In the genomic region with DNA sequence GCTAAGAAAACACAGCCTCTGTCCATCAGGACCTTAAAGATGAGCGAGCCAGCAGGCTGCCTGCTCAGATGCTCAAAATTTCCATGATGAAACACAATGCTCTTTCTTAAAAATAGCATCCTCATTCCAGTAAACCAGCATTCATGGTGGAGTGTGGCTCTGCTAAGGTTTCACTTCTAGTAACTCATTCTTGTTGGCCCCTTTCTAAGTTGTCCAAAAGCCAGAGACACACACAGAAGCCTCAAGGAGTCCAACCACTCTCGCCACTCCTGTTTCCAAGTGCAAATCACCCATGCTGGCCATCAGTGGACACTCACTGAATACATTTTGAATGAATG, we compare ENCODE assay signal across 9 cellular contexts. TPM values are rescaled to one million over a fixed set of nuclear protein-coding genes. Genes with fewer than 3 reads are reported as not detected.
DNase-seq lines count a peak whose midpoint lies in the region; ATAC-seq and TF ChIP-seq lines count a peak whose summit lies in the region.
"Had no signal": no experiment of that assay in that cellular context is flagged by ENCODE, and none has a peak within 500 bp of the region (broad histone marks: within the 10 kb centered on the region; RNA-seq: fewer than 3 reads in every experiment).

No MANE protein-coding gene starts in this region.

- POLR2A ChIA-PET in naive thymus-derived CD8-positive, alpha-beta T cell (lab: Charles Lee): no interaction called here

- peaks cover 2% of the 10 kb centered on the region for H3K27me3 Mint-ChIP-seq in activated T-helper 2 cell treated with anti-CD3 and anti-CD28 coated beads, Interferon-gamma antibody, Interleukin-2, Interleukin-4, amounts not matched to agents 10 μg/mL and 5 μg/mL and 100 μg/mL, durations not matched to agents 14 hours and 24 hours and 36 hours (ENCODE audit: low read depth)
- peaks cover 0 to 5% (median 0%) of the 10 kb centered on the region in 5 donors for H3K27me3 Mint-ChIP-seq in naive thymus-derived CD8-positive, alpha-beta T cell

- peaks cover 14% of the 10 kb centered on the region for H3K4me1 Mint-ChIP-seq in activated T-helper 2 cell treated with anti-CD3 and anti-CD28 coated beads, Interferon-gamma antibody, Interleukin-2, Interleukin-4, amounts not matched to agents 10 μg/mL and 5 μg/mL and 100 μg/mL, durations not matched to agents 14 hours and 24 hours and 36 hours (ENCODE audit: low read depth)
- H3K4me1 Mint-ChIP-seq in naive thymus-derived CD8-positive, alpha-beta T cell: no peaks in the 10 kb centered on the region

- peak overlapping the region; percentile 82 for H3K4me3 Mint-ChIP-seq in activated T-helper 2 cell treated with anti-CD3 and anti-CD28 coated beads, Interferon-gamma antibody, Interleukin-2, Interleukin-4, amounts not matched to agents 10 μg/mL and 5 μg/mL and 100 μg/mL, durations not matched to agents 14 hours and 24 hours and 36 hours (ENCODE audit: low read depth)
- no peak overlapping the region for H3K4me3 Mint-ChIP-seq in naive thymus-derived CD8-positive, alpha-beta T cell

- no peaks in the 10 kb centered on the region for H3K36me3 ChIP-seq in gastrocnemius medialis

- peaks cover 3% of the 10 kb centered on the region for H3K36me3 Mint-ChIP-seq in activated T-helper 2 cell treated with anti-CD3 and anti-CD28 coated beads, Interferon-gamma antibody, Interleukin-2, Interleukin-4, amounts not matched to agents 10 μg/mL and 5 μg/mL and 100 μg/mL, durations not matched to agents 14 hours and 24 hours and 36 hours (ENCODE audit: low read depth)
- H3K36me3 Mint-ChIP-seq in naive thymus-derived CD8-positive, alpha-beta T cell: no peaks in the 10 kb centered on the region

- H3K27ac ChIP-seq in gastrocnemius medialis: peak overlapping the region; percentile 55 to 70 (median 61)

- peak overlapping the region; percentile 22 to 46 (median 32) for H3K4me3 ChIP-seq in gastrocnemius medialis

- TF ChIP-seq CTCF in gastrocnemius medialis (IDR thresholded peaks at IDR 0.05 in 4 of 5, conservative IDR thresholded peaks at IDR 0.05 in 1 of 5): no peak

- peaks cover 14 to 26% of the 10 kb centered on the region in 2 donors for H3K4me1 ChIP-seq in gastrocnemius medialis

- in situ Hi-C loops in gastrocnemius medialis (cut with MboI; ENCODE audit: low sequenced_read_pairs in 4 of 4): no loop called here

- no peaks in the 10 kb centered on the region for H3K9me3 Mint-ChIP-seq in activated T-helper 2 cell treated with anti-CD3 and anti-CD28 coated beads, Interferon-gamma antibody, Interleukin-2, Interleukin-4, amounts not matched to agents 10 μg/mL and 5 μg/mL and 100 μg/mL, durations not matched to agents 14 hours and 24 hours and 36 hours
- H3K9me3 Mint-ChIP-seq in naive thymus-derived CD8-positive, alpha-beta T cell: no peaks in the 10 kb centered on the region

- DNase-seq in GM03348 (ENCODE audit: low spot score) (peak; percentile 37), Right ventricle myocardium superior (no peak), gastrocnemius medialis (no peak)
- no peak for DNase-seq in activated T-helper 2 cell treated with anti-CD3 and anti-CD28 coated beads, Interferon-gamma antibody, Interleukin-2, Interleukin-4, amounts not matched to agents 10 μg/mL and 5 μg/mL and 100 μg/mL, durations not matched to agents 14 hours and 24 hours and 36 hours (ENCODE audit: low spot score)
- no peak for DNase-seq in naive thymus-derived CD8-positive, alpha-beta T cell
- DNase-seq: NCI-H2227 treated with DMSO at 0.1 percent for 48 hours had no signal

- H3K27ac Mint-ChIP-seq in activated T-helper 2 cell treated with anti-CD3 and anti-CD28 coated beads, Interferon-gamma antibody, Interleukin-2, Interleukin-4, amounts not matched to agents 10 μg/mL and 5 μg/mL and 100 μg/mL, durations not matched to agents 14 hours and 24 hours and 36 hours: peak overlapping the region; percentile 96
- no peak overlapping the region for H3K27ac Mint-ChIP-seq in naive thymus-derived CD8-positive, alpha-beta T cell

- no peaks in the 10 kb centered on the region for H3K27me3 ChIP-seq in gastrocnemius medialis

- no peak for TF ChIP-seq POLR2A in gastrocnemius medialis (IDR thresholded peaks at IDR 0.05)

- peak; percentile 52 for ATAC-seq in Right ventricle myocardium superior (ENCODE audit: poor library complexity)
- ATAC-seq in gastrocnemius medialis: peak; percentile 68 to 78
- ATAC-seq in HG02571 (IDR thresholded peaks at IDR 0.05; ENCODE audit: unreplicated experiment): no peak
- no peak for ATAC-seq in naive thymus-derived CD8-positive, alpha-beta T cell
- ATAC-seq in HG02759 (IDR thresholded peaks at IDR 0.05; ENCODE audit: unreplicated experiment): no peak
- ATAC-seq in HG02885 (IDR thresholded peaks at IDR 0.05; ENCODE audit: poor library complexity, unreplicated experiment): no peak

- H3K9me3 ChIP-seq in gastrocnemius medialis: no peaks in the 10 kb centered on the region

- intact Hi-C loops in activated T-helper 2 cell treated with anti-CD3 and anti-CD28 coated beads, Interferon-gamma antibody, Interleukin-2, Interleukin-4, amounts not matched to agents 10 μg/mL and 5 μg/mL and 100 μg/mL, durations not matched to agents 14 hours and 24 hours and 36 hours (cut with micrococcal nuclease): loop anchor here (1.0 to 5.0 kb wide), 3 partner anchors 11 to 35 kb away; partner anchors contain the start of gene ATP9A
- intact Hi-C loops in Right ventricle myocardium superior (cut with DNase I): no loop called here
- intact Hi-C loops in gastrocnemius medialis (cut with DNase I; ENCODE audit: low total_unique reads): no loop called here

RNA-seq across cellular contexts. Expression of gene ATP9A, which starts 35.8 kb away (rescaled TPM):
- 22.1 and 22.7 TPM in 2 replicates for total RNA-seq in activated T-helper 2 cell treated with anti-CD3 and anti-CD28 coated beads, Interferon-gamma antibody, Interleukin-2, Interleukin-4, amounts not matched to agents 10 μg/mL and 5 μg/mL and 100 μg/mL, durations not matched to agents 14 hours and 24 hours and 36 hours
- 18.0 TPM for total RNA-seq in Right ventricle myocardium superior
- total RNA-seq in gastrocnemius medialis: 10 to 100 TPM; 11.8 to 34.8 (median 20.8) TPM
- under 1 TPM; 0.08 to 0.19 TPM for total RNA-seq in naive thymus-derived CD8-positive, alpha-beta T cell
- not detected for polyA plus RNA-seq in naive thymus-derived CD8-positive, alpha-beta T cell

Comparison
In these comparisons a context has a peak if more than half of its experiments do, and no peak if none do; other contexts are left out.
1. ATAC-seq: peak in Right ventricle myocardium superior (single experiment) and gastrocnemius medialis (2 of 2); none in HG02571 (single experiment), naive thymus-derived CD8-positive, alpha-beta T cell (0 of 2), HG02759 (single experiment) and HG02885 (single experiment).
2. RNA of gene ATP9A, which starts 35.8 kb away (total RNA-seq): 11.8 to 34.8 TPM in gastrocnemius medialis, 22.1 to 22.7 TPM in activated T-helper 2 cell treated with anti-CD3 and anti-CD28 coated beads, Interferon-gamma antibody, Interleukin-2, Interleukin-4, amounts not matched to agents 10 μg/mL and 5 μg/mL and 100 μg/mL, durations not matched to agents 14 hours and 24 hours and 36 hours and 18.0 TPM in Right ventricle myocardium superior (single experiment); 0.08 to 0.19 TPM in naive thymus-derived CD8-positive, alpha-beta T cell; every median in the first group is over 10 times any median in the second.